1 cellular context compared by ENCODE assay signal in the genomic region with DNA sequence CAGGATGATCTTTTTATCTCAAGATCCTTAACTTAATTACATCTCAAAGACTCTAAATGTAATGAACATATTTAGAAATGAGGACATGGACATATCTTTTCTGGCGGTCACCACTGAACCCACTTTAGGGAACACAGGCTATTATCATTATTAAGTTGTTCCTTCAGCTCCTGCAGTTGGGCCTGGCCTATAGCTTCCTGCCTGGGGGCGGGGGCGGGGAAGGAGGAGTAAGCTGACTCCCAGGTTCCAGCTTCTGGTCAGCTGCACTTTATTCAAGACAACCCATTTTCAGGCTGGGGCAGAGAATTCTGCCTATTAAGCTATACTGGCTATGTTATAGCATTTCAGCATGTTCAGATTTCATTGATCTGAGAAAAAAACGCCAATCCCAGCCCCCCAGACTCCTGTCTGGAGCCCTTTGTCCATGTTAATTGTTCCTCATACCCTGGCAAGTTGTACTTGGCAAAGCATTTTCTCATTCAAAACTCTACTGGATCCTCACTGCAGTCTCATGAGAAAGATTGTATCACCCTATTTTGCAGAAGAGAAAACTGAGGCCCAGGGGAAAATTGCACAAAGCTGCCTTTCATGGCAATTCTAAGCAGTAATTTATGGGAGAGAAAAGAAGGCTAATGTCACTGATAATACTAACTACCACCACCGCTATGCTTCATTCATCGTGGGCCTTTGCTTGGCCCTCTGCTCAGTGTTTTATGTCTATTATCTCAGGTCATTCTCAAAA.
TF ChIP-seq lines count a peak whose summit lies in the region.

No MANE protein-coding gene starts in this region.

TF ChIP-seq in WTC11, 78 proteins besides CTCF, POLR2A, EP300 and RAD21 (continued from another document):
- TF ChIP-seq, protein P1, sequence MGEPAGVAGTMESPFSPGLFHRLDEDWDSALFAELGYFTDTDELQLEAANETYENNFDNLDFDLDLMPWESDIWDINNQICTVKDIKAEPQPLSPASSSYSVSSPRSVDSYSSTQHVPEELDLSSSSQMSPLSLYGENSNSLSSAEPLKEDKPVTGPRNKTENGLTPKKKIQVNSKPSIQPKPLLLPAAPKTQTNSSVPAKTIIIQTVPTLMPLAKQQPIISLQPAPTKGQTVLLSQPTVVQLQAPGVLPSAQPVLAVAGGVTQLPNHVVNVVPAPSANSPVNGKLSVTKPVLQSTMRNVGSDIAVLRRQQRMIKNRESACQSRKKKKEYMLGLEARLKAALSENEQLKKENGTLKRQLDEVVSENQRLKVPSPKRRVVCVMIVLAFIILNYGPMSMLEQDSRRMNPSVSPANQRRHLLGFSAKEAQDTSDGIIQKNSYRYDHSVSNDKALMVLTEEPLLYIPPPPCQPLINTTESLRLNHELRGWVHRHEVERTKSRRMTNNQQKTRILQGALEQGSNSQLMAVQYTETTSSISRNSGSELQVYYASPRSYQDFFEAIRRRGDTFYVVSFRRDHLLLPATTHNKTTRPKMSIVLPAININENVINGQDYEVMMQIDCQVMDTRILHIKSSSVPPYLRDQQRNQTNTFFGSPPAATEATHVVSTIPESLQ (CRISPR knock-in tag; IDR thresholded peaks at IDR 0.05) = no peak
- no peak for TF ChIP-seq MXD4 (CRISPR knock-in tag; IDR thresholded peaks at IDR 0.05; ENCODE audit: borderline replicate concordance)
- TF ChIP-seq, protein P2, sequence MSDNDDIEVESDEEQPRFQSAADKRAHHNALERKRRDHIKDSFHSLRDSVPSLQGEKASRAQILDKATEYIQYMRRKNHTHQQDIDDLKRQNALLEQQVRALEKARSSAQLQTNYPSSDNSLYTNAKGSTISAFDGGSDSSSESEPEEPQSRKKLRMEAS (CRISPR knock-in tag; IDR thresholded peaks at IDR 0.05) = no peak
